9 cellular contexts compared by ENCODE assay signal in genomic region chrX:24014388-24015018, GRCh38. TPM values are rescaled to one million over a fixed set of nuclear protein-coding genes. Genes with fewer than 3 reads are reported as not detected.
A peak's percentile ranks its signal among the peaks of the same experiment; 100 is the strongest.
DNase-seq lines count a peak whose midpoint lies in the region; ATAC-seq and TF ChIP-seq lines count a peak whose summit lies in the region.
"Had no signal": no experiment of that assay in that cellular context is flagged by ENCODE, and none has a peak within 500 bp of the region (broad histone marks: within the 10 kb centered on the region; RNA-seq: fewer than 3 reads in every experiment).

No MANE protein-coding gene starts in this region.

- no peaks in the 10 kb centered on the region for H3K9me3 ChIP-seq in BLaER1 treated with 17β-estradiol and CSF1 and Interleukin-3, amounts not matched to agents 10 nM and 100 nM (replicated peaks in 1 of 11)
- H3K9me3 ChIP-seq in hepatocyte (ENCODE audit: low read depth), result no peaks in the 10 kb centered on the region

- peaks cover 0 to 47% (median 8%) of the 10 kb centered on the region in 11 experiments; a peak in 11 of 22 replicates for H3K27me3 ChIP-seq in BLaER1 treated with 17β-estradiol and CSF1 and Interleukin-3, amounts not matched to agents 10 nM and 100 nM
- no peaks in the 10 kb centered on the region for H3K27me3 ChIP-seq in hepatocyte

- ATAC-seq in GM21576 (IDR thresholded peaks at IDR 0.05; ENCODE audit: unreplicated experiment) (peak; percentile 85), WTC11 (no peak), HG03025 (IDR thresholded peaks at IDR 0.05; ENCODE audit: low FRiP score, unreplicated experiment) (no peak)
- ATAC-seq: Panc1 had no signal

- H3K27ac Mint-ChIP-seq in WTC11, result peak overlapping the region; percentile 1; the same call in 1 of the 2 replicates

- H3K4me3 Mint-ChIP-seq in WTC11, result no peak overlapping the region

- peaks cover 0 to 36% (median 8%) of the 10 kb centered on the region in 11 experiments; a peak in 10 of 22 replicates for H3K36me3 ChIP-seq in BLaER1 treated with 17β-estradiol and CSF1 and Interleukin-3, amounts not matched to agents 10 nM and 100 nM
- no peaks in the 10 kb centered on the region for H3K36me3 ChIP-seq in hepatocyte (replicated peaks; ENCODE audit: insufficient read depth, low read depth)

- 46% methylated on average over 5 of the region's 5 CpGs for WGBS in hepatocyte (ENCODE audit: low lambda C conversion rate, missing lambda C conversion rate)

- peak overlapping the region in 9 of 11 experiments; percentile 0 to 62 (median 23); a peak in 10 of 22 replicates for H3K4me2 ChIP-seq in BLaER1 treated with 17β-estradiol and CSF1 and Interleukin-3, amounts not matched to agents 10 nM and 100 nM
- peak overlapping the region; percentile 41 for H3K4me2 ChIP-seq in hepatocyte

- 0 out of 22 replicates have a peak overlapping the region, but pooled peaks of 1 of the 11 experiments have one; percentile 19 for H3K27ac ChIP-seq in BLaER1 treated with 17β-estradiol and CSF1 and Interleukin-3, amounts not matched to agents 10 nM and 100 nM
- peak overlapping the region; percentile 31 for H3K27ac ChIP-seq in hepatocyte

- H3K27me3 Mint-ChIP-seq in WTC11 (ENCODE audit: low read depth), result no peaks in the 10 kb centered on the region

- no peaks in the 10 kb centered on the region for H3K9me2 ChIP-seq in hepatocyte (replicated peaks; ENCODE audit: insufficient read depth)

- POLR2A ChIA-PET in WTC11 (lab: Charles Lee), result no interaction called here

- H3K4me1 ChIP-seq in BLaER1 treated with 17β-estradiol and CSF1 and Interleukin-3, amounts not matched to agents 10 nM and 100 nM, result peaks cover 4 to 19% (median 12%) of the 10 kb centered on the region in 10 experiments; a peak in 19 of 20 replicates
- H3K4me1 ChIP-seq in hepatocyte (ENCODE audit: insufficient read depth), result peaks cover 16% of the 10 kb centered on the region

- no peak overlapping the region for H3K4me3 ChIP-seq in BLaER1 treated with 17β-estradiol and CSF1 and Interleukin-3, amounts not matched to agents 10 nM and 100 nM
- no peak overlapping the region for H3K4me3 ChIP-seq in hepatocyte

- CTCF ChIA-PET in WTC11 (lab: Charles Lee), result no interaction called here

- peaks cover 2% of the 10 kb centered on the region; the same call in 1 of the 2 replicates for H3K36me3 Mint-ChIP-seq in WTC11

- H3K9ac ChIP-seq in BLaER1 treated with 17β-estradiol and CSF1 and Interleukin-3, amounts not matched to agents 10 nM and 100 nM, result peak overlapping the region in 3 of 11 experiments; percentile 3 to 26 (median 4); a peak in 2 of 22 replicates

- no peak overlapping the region for H2AFZ ChIP-seq in hepatocyte

- peaks cover 5 to 96% (median 26%) of the 10 kb centered on the region in 11 experiments; a peak in 15 of 22 replicates for H4K20me1 ChIP-seq in BLaER1 treated with 17β-estradiol and CSF1 and Interleukin-3, amounts not matched to agents 10 nM and 100 nM
- H4K20me1 ChIP-seq in hepatocyte (ENCODE audit: insufficient read depth, poor library complexity, severe bottlenecking), result peaks cover 64% of the 10 kb centered on the region

- TF ChIP-seq CTCF in WTC11 (IDR thresholded peaks at IDR 0.05) (no peak), hepatocyte (IDR thresholded peaks at IDR 0.05; ENCODE audit: poor library complexity) (no peak)

- no peaks in the 10 kb centered on the region for H3K4me1 Mint-ChIP-seq in WTC11

- no peaks in the 10 kb centered on the region for H3K9me3 Mint-ChIP-seq in WTC11

- H3K79me2 ChIP-seq in hepatocyte, result peaks cover 100% of the 10 kb centered on the region

- DNase-seq in WTC11 (ENCODE audit: low spot score) (no peak), hepatocyte (ENCODE audit: low spot score) (peak; percentile 13), SHP77 (lab: John Stamatoyannopoulos, UW) (no peak), COR-L47 (lab: John Stamatoyannopoulos, UW) (no peak), NCI-H2029 (lab: John Stamatoyannopoulos, UW) (no peak)

TF ChIP-seq in WTC11, 78 proteins besides CTCF, POLR2A, EP300 and RAD21 (continues in another document):
- TF ChIP-seq ARID4B (CRISPR knock-in tag; IDR thresholded peaks at IDR 0.05; ENCODE audit: borderline replicate concordance) (no peak), E2F5 (CRISPR knock-in tag; IDR thresholded peaks at IDR 0.05) (no peak), ZNF396 (CRISPR knock-in tag; IDR thresholded peaks at IDR 0.05; ENCODE audit: borderline replicate concordance) (no peak), NFYB (CRISPR knock-in tag; conservative IDR thresholded peaks at IDR 0.05; ENCODE audit: low read depth) (no peak), ZNF219 (CRISPR knock-in tag; IDR thresholded peaks at IDR 0.05; ENCODE audit: borderline replicate concordance) (no peak), SOX15 (CRISPR knock-in tag; IDR thresholded peaks at IDR 0.05) (no peak), CREM (CRISPR knock-in tag; IDR thresholded peaks at IDR 0.05) (no peak)
- TF ChIP-seq, protein P1, sequence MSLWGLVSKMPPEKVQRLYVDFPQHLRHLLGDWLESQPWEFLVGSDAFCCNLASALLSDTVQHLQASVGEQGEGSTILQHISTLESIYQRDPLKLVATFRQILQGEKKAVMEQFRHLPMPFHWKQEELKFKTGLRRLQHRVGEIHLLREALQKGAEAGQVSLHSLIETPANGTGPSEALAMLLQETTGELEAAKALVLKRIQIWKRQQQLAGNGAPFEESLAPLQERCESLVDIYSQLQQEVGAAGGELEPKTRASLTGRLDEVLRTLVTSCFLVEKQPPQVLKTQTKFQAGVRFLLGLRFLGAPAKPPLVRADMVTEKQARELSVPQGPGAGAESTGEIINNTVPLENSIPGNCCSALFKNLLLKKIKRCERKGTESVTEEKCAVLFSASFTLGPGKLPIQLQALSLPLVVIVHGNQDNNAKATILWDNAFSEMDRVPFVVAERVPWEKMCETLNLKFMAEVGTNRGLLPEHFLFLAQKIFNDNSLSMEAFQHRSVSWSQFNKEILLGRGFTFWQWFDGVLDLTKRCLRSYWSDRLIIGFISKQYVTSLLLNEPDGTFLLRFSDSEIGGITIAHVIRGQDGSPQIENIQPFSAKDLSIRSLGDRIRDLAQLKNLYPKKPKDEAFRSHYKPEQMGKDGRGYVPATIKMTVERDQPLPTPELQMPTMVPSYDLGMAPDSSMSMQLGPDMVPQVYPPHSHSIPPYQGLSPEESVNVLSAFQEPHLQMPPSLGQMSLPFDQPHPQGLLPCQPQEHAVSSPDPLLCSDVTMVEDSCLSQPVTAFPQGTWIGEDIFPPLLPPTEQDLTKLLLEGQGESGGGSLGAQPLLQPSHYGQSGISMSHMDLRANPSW (CRISPR knock-in tag; conservative IDR thresholded peaks at IDR 0.05; ENCODE audit: low read depth), result no peak
- TF ChIP-seq, protein P2, sequence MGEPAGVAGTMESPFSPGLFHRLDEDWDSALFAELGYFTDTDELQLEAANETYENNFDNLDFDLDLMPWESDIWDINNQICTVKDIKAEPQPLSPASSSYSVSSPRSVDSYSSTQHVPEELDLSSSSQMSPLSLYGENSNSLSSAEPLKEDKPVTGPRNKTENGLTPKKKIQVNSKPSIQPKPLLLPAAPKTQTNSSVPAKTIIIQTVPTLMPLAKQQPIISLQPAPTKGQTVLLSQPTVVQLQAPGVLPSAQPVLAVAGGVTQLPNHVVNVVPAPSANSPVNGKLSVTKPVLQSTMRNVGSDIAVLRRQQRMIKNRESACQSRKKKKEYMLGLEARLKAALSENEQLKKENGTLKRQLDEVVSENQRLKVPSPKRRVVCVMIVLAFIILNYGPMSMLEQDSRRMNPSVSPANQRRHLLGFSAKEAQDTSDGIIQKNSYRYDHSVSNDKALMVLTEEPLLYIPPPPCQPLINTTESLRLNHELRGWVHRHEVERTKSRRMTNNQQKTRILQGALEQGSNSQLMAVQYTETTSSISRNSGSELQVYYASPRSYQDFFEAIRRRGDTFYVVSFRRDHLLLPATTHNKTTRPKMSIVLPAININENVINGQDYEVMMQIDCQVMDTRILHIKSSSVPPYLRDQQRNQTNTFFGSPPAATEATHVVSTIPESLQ (CRISPR knock-in tag; IDR thresholded peaks at IDR 0.05), result no peak

RNA-seq across cellular contexts. Expression of gene KLHL15, which starts 12.5 kb away (rescaled TPM):
- total RNA-seq in WTC11 (2021) (6.6 to 7.4 TPM (median 7.2 TPM) in 3 replicates), hepatocyte (49.5 and 52.6 TPM in 2 replicates)
- 11.2 and 13.2 TPM in 2 replicates for polyA plus RNA-seq in hepatocyte

RNA-seq across cellular contexts. Expression of gene EIF2S3, which starts 40.3 kb away (rescaled TPM):
- total RNA-seq in WTC11 (2021), result 251 to 299 TPM (median 264 TPM) in 3 replicates
- 347 and 352 TPM in 2 replicates for total RNA-seq in hepatocyte
- 70.4 and 77.1 TPM in 2 replicates for polyA plus RNA-seq in hepatocyte
